ENCODE assay signal across 8 cellular contexts in the genomic region with DNA sequence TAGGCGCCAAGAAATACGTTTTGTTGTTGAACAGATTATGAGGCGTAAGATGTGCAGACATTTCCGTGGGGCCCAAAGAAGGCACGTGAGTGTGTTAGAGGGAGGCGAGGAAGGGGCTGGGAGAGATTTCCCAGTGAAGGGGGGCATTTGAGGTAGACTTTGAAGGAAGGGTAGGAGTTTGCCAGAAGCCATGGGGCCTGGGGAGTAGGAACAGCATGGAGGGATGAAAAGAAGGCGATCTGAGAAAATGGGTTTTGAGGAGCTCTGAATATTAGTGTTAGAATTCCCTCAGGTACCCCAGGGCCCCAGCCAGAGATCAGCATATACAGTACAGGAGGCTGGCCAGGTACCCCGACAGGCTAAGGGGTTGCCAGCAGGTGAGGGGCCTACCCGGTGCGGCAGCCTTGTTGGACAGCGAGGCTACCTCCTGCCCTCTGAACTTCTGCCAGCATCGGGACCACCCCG. TPM values are rescaled to one million over a fixed set of nuclear protein-coding genes. Genes with fewer than 3 reads are reported as not detected.
DNase-seq lines count a peak whose midpoint lies in the region; ATAC-seq and TF ChIP-seq lines count a peak whose summit lies in the region.

No MANE protein-coding gene starts in this region.

- no peak for TF ChIP-seq CTCF in AG10803 (conservative IDR thresholded peaks at IDR 0.05; ENCODE audit: low read length)
- no peak for TF ChIP-seq CTCF in mammary epithelial cell (conservative IDR thresholded peaks at IDR 0.05 in 1 of 2, IDR thresholded peaks at IDR 0.05 in 1 of 2; ENCODE audit: extremely low read depth in 1 of 2, insufficient read depth in 1 of 2, low read depth in 1 of 2, low read length in 2 of 2)

- H4K20me1 ChIP-seq in mammary epithelial cell (ENCODE audit: insufficient read depth, low read length) = no peaks in the 10 kb centered on the region

- H3K4me3 ChIP-seq in AG10803 (ENCODE audit: low read length) (peak overlapping the region; percentile 86), HUES48 (ENCODE audit: low read depth, low read length) (peak overlapping the region; percentile 86), mammary epithelial cell (replicated peaks in 1 of 3; ENCODE audit: insufficient read depth in 1 of 3, low read depth in 2 of 3, low read length in 3 of 3) (peak overlapping the region; percentile 67 to 86 (median 79)), muscle layer of duodenum (ENCODE audit: low read depth in 1 of 2, low read length in 2 of 2) (peak overlapping the region; percentile 86 to 98)

- BruUV-seq in mammary epithelial cell (replicated peaks; lab: Mats Ljungman, UMichigan) = no TSS peak

- ATAC-seq in HG02623 (IDR thresholded peaks at IDR 0.05; ENCODE audit: unreplicated experiment) (no peak), GM18858 (IDR thresholded peaks at IDR 0.05; ENCODE audit: unreplicated experiment) (no peak)

- H3K4me1 ChIP-seq in HUES48 (ENCODE audit: control insufficient read depth, insufficient read depth, low read length) (peaks cover 6% of the 10 kb centered on the region), mammary epithelial cell (ENCODE audit: insufficient read depth, low read length) (peaks cover 11% of the 10 kb centered on the region), muscle layer of duodenum (ENCODE audit: control insufficient read depth in 1 of 2, insufficient read depth in 2 of 2, low read length in 2 of 2) (peaks cover 20 to 27% of the 10 kb centered on the region in 2 donors)

- DNase-seq in AG10803 (ENCODE audit: low read depth) (no peak), mammary epithelial cell (no peak), HPDE6-E6E7 (ENCODE audit: extremely low spot score) (no peak), SHP77 (lab: John Stamatoyannopoulos, UW) (no peak)

- dilution Hi-C loops in mammary epithelial cell (cut with HindIII; ENCODE audit: low sequenced_read_pairs) = loop anchor here (5.0 to 25.0 kb wide), 2 partner anchors 49 to 264 kb away; a partner anchor contains a TSS

- peak overlapping the region; percentile 87 for H2AFZ ChIP-seq in mammary epithelial cell (ENCODE audit: low read depth, low read length)

- H3K27me3 ChIP-seq in HUES48 (ENCODE audit: control insufficient read depth, insufficient read depth, low read length) (peaks cover 51% of the 10 kb centered on the region), mammary epithelial cell (ENCODE audit: insufficient read depth, low read length) (no peaks in the 10 kb centered on the region), muscle layer of duodenum (ENCODE audit: low read depth, low read length) (no peaks in the 10 kb centered on the region)

- H3K4me2 ChIP-seq in mammary epithelial cell (ENCODE audit: insufficient read depth, low read depth, low read length) = peak overlapping the region; percentile 87

- intact Hi-C loops in mammary epithelial cell (cut with micrococcal nuclease) = loop anchor here (2.0 kb wide), 1 partner anchor 17 kb away; no protein-coding TSS in a partner anchor

- H3K36me3 ChIP-seq in HUES48 (ENCODE audit: control insufficient read depth, insufficient read depth, low read length) = peaks cover 30% of the 10 kb centered on the region
- peaks cover 5% of the 10 kb centered on the region for H3K36me3 ChIP-seq in mammary epithelial cell (ENCODE audit: insufficient read depth, low read length)
- peaks cover 23 to 24% of the 10 kb centered on the region in 2 donors for H3K36me3 ChIP-seq in muscle layer of duodenum (ENCODE audit: control insufficient read depth in 1 of 2, insufficient read depth in 2 of 2, low read length in 2 of 2)

- H3K9me3 ChIP-seq in HUES48 (ENCODE audit: control insufficient read depth, insufficient read depth, low read length) (no peaks in the 10 kb centered on the region), mammary epithelial cell (replicated peaks; ENCODE audit: insufficient read depth, low read length) (no peaks in the 10 kb centered on the region), muscle layer of duodenum (ENCODE audit: control insufficient read depth in 1 of 2, low read length in 2 of 2) (no peaks in the 10 kb centered on the region)

- CTCF ChIA-PET in mammary epithelial cell (lab: Charles Lee; ENCODE audit: low non-redundant PET) = interaction anchor here (0.7 to 0.9 kb wide), 2 partner anchors 18 to 65 kb away, joined by 4 to 7 read pairs; a partner anchor contains a TSS

- no peak overlapping the region for H3K9ac ChIP-seq in HUES48 (ENCODE audit: low read depth, low read length)
- H3K9ac ChIP-seq in mammary epithelial cell (ENCODE audit: insufficient read depth, low read length) = no peak overlapping the region

- in situ Hi-C loops in mammary epithelial cell (cut with MboI; ENCODE audit: low sequenced_read_pairs in 2 of 2) = loop anchor here (25.0 kb wide), 1 partner anchor 339 kb away; a partner anchor contains a TSS

- WGBS in mammary epithelial cell (ENCODE audit: low coverage, missing lambda C conversion rate) = 32% methylated on average over 11 of the region's 13 CpGs

- peaks cover 46% of the 10 kb centered on the region for H3K79me2 ChIP-seq in mammary epithelial cell (ENCODE audit: insufficient read depth, low read length)

- H3K27ac ChIP-seq in HUES48 (ENCODE audit: low read depth, low read length) (no peak overlapping the region), mammary epithelial cell (ENCODE audit: insufficient read depth, low read depth, low read length) (no peak overlapping the region), muscle layer of duodenum (ENCODE audit: low read length) (peak overlapping the region; percentile 77)

RNA-seq across cellular contexts. Expression of a gene that starts 0.4 kb away (rescaled TPM):
- 10 to 100 TPM; 36.8 to 36.9 TPM for total RNA-seq in mammary epithelial cell
- polyA plus RNA-seq in mammary epithelial cell = 25.6 TPM
- polyA minus RNA-seq in mammary epithelial cell = 40.2 TPM

RNA-seq across cellular contexts. Expression of a gene that starts 18.7 kb away (rescaled TPM):
- 100 to 1,000 TPM; 598 to 653 TPM for total RNA-seq in mammary epithelial cell
- polyA plus RNA-seq in mammary epithelial cell = 904 TPM
- polyA minus RNA-seq in mammary epithelial cell = 327 TPM

RNA-seq across cellular contexts. Expression of a gene that starts 30.9 kb away (rescaled TPM):
- total RNA-seq in mammary epithelial cell = 10 to 100 TPM; 35.7 to 81.3 TPM
- 89.0 TPM for polyA plus RNA-seq in mammary epithelial cell
- 12.5 TPM for polyA minus RNA-seq in mammary epithelial cell

RNA-seq across cellular contexts. Expression of a gene that starts 44.9 kb away (rescaled TPM):
- total RNA-seq in mammary epithelial cell = under 1 TPM in 1 of 2 donors, not detected in 1; under 0.01 TPM
- polyA plus RNA-seq in mammary epithelial cell = not detected
- not detected for polyA minus RNA-seq in mammary epithelial cell
